In genomic region chr6:26594730-26595632, GRCh38 we compare ENCODE assay signal across 9 cellular contexts. TPM values are rescaled to one million over a fixed set of nuclear protein-coding genes. Genes with fewer than 3 reads are reported as not detected.
DNase-seq lines count a peak whose midpoint lies in the region; ATAC-seq and TF ChIP-seq lines count a peak whose summit lies in the region.
"Had no signal": no experiment of that assay in that cellular context is flagged by ENCODE, and none has a peak within 500 bp of the region (broad histone marks: within the 10 kb centered on the region; RNA-seq: fewer than 3 reads in every experiment).

No MANE protein-coding gene starts in this region.

- CTCF ChIA-PET in PC-9 (lab: Charles Lee): interaction anchor here (0.6 to 2.0 kb wide), 16 partner anchors 14 to 635 kb away, joined by 3 to 22 read pairs (median 3); a partner anchor contains a TSS
- CTCF ChIA-PET in naive thymus-derived CD4-positive, alpha-beta T cell (lab: Charles Lee): interaction anchor here (0.6 to 4.0 kb wide), 20 partner anchors 9 to 1268 kb away, joined by 3 to 27 read pairs (median 4); no protein-coding TSS in a partner anchor

- DNase-seq in stimulated activated CD4-positive, alpha-beta T cell treated with anti-CD3 and anti-CD28 coated beads, Interleukin-12 subunit alpha, Interleukin-12 subunit beta, amount 100 ng/mL, for 48 hours (ENCODE audit: low read depth in 2 of 3, low spot score in 1 of 3): peak; percentile 47 to 65 (median 63)
- no peak for DNase-seq in stimulated activated CD4-positive, alpha-beta T cell treated with anti-CD3 and anti-CD28 coated beads, Interleukin-12 subunit alpha, Interleukin-12 subunit beta, amount 100 ng/mL, for 4 hours
- DNase-seq in PC-9 (peak; percentile 47 to 60), coronary artery (ENCODE audit: low spot score) (no peak), mucosa of gallbladder (ENCODE audit: low spot score) (no peak), NAMALWA (ENCODE audit: low spot score) (no peak)
- no peak for DNase-seq in naive thymus-derived CD4-positive, alpha-beta T cell
- no peak for DNase-seq in activated CD4-positive, CD25-positive, alpha-beta regulatory T cell treated with anti-CD3 and anti-CD28 coated beads, Interleukin-2, amount 50 U/mL, for 72 hours

- TF ChIP-seq CTCF in PC-9 (conservative IDR thresholded peaks at IDR 0.05) (no peak), coronary artery (IDR thresholded peaks at IDR 0.05) (no peak)

- peaks cover 20% of the 10 kb centered on the region for H3K79me2 ChIP-seq in PC-9 (ENCODE audit: low read depth)

- H3K4me2 ChIP-seq in PC-9: peak overlapping the region; percentile 99

- ATAC-seq in naive thymus-derived CD4-positive, alpha-beta T cell: no peak

- H3K9me2 ChIP-seq in PC-9 (ENCODE audit: insufficient read depth): no peaks in the 10 kb centered on the region

- BruUV-seq in PC-9 (replicated peaks; lab: Mats Ljungman, UMichigan): no TSS peak

- POLR2A ChIA-PET in PC-9 (lab: Charles Lee; ENCODE audit: unreplicated experiment): interaction anchor here (0.6 to 1.5 kb wide), 12 partner anchors 18 to 1213 kb away, joined by 3 to 16 read pairs (median 4); a partner anchor contains a TSS
- POLR2A ChIA-PET in naive thymus-derived CD4-positive, alpha-beta T cell (lab: Charles Lee): interaction anchor here (0.6 to 3.4 kb wide), 24 partner anchors 9 to 1546 kb away, joined by 3 to 25 read pairs (median 4); partner anchors contain the start of gene HMGN4

- no peaks in the 10 kb centered on the region for H3K9me3 Mint-ChIP-seq in naive thymus-derived CD4-positive, alpha-beta T cell
- H3K9me3 Mint-ChIP-seq: memory B cell had no signal

- H3K36me3 Mint-ChIP-seq in naive thymus-derived CD4-positive, alpha-beta T cell: peaks cover 0 to 12% (median 9%) of the 10 kb centered on the region in 5 donors

- intact Hi-C loops in PC-9 (cut with micrococcal nuclease; ENCODE audit: unreplicated experiment): loop anchor here (1.0 to 5.0 kb wide), 7 partner anchors 58 to 1302 kb away; a partner anchor contains a TSS
- intact Hi-C loops in naive thymus-derived CD4-positive, alpha-beta T cell (cut with micrococcal nuclease): loop anchor here (1.0 to 10.0 kb wide), 6 partner anchors 18 to 1490 kb away; partner anchors contain the start of gene ZNF165 (in 1 of the 2)

- peak overlapping the region; percentile 79 for H2AFZ ChIP-seq in PC-9

- H3F3A ChIP-seq in PC-9 (ENCODE audit: insufficient read depth, low read depth): peaks cover 21% of the 10 kb centered on the region; the same call in 1 of the 2 replicates

- peaks cover 0 to 20% (median 10%) of the 10 kb centered on the region in 7 donors for H3K4me1 Mint-ChIP-seq in naive thymus-derived CD4-positive, alpha-beta T cell

- H3K4me3 ChIP-seq in PC-9 (peak overlapping the region; percentile 91), coronary artery (peak overlapping the region; percentile 86)
- peak overlapping the region; percentile 81 for H3K4me3 ChIP-seq in naive thymus-derived CD4-positive, alpha-beta T cell (ENCODE audit: low read length)

- peaks cover 9% of the 10 kb centered on the region; the same call in 1 of the 2 replicates for H3K36me3 ChIP-seq in PC-9 (ENCODE audit: low read depth)
- H3K36me3 ChIP-seq in naive thymus-derived CD4-positive, alpha-beta T cell (ENCODE audit: control insufficient read depth in 2 of 3, insufficient read depth in 3 of 3, low read length in 3 of 3): peaks cover 6 to 21% (median 17%) of the 10 kb centered on the region in 3 experiments

- peaks cover 9 to 43% (median 16%) of the 10 kb centered on the region in 5 donors for H3K27me3 Mint-ChIP-seq in naive thymus-derived CD4-positive, alpha-beta T cell

- H3K4me1 ChIP-seq in PC-9 (replicated peaks; ENCODE audit: insufficient read depth): 0 out of 2 replicates have a peak, but pooled peaks cover 8% of the 10 kb centered on the region
- peaks cover 17 to 22% of the 10 kb centered on the region in 2 donors for H3K4me1 ChIP-seq in naive thymus-derived CD4-positive, alpha-beta T cell (ENCODE audit: control insufficient read depth in 2 of 2, insufficient read depth in 2 of 2, low read length in 2 of 2)

- no peaks in the 10 kb centered on the region for H3K9me3 ChIP-seq in PC-9 (ENCODE audit: insufficient read depth, low read depth)
- H3K9me3 ChIP-seq in naive thymus-derived CD4-positive, alpha-beta T cell (ENCODE audit: control insufficient read depth in 2 of 3, low read length in 3 of 3): no peaks in the 10 kb centered on the region

- 0 out of 2 replicates have a peak overlapping the region, but pooled peaks have one; percentile 7 for H3K27ac ChIP-seq in PC-9
- peak overlapping the region; percentile 73 to 84 for H3K27ac ChIP-seq in coronary artery
- no peak overlapping the region for H3K27ac ChIP-seq in naive thymus-derived CD4-positive, alpha-beta T cell (ENCODE audit: low read depth, low read length)

- no peaks in the 10 kb centered on the region for H4K20me1 ChIP-seq in PC-9 (ENCODE audit: insufficient read depth)

- peak overlapping the region in 4 of 9 donors; percentile 22 to 47 (median 35) for H3K27ac Mint-ChIP-seq in naive thymus-derived CD4-positive, alpha-beta T cell
- H3K27ac Mint-ChIP-seq: memory B cell had no signal

- H3K27me3 ChIP-seq in PC-9 (ENCODE audit: insufficient read depth, low read depth): no peaks in the 10 kb centered on the region
- H3K27me3 ChIP-seq in naive thymus-derived CD4-positive, alpha-beta T cell (ENCODE audit: control insufficient read depth in 2 of 2, insufficient read depth in 2 of 2, low read length in 2 of 2): peaks cover 9 to 14% of the 10 kb centered on the region in 2 donors

- H3K4me3 Mint-ChIP-seq in naive thymus-derived CD4-positive, alpha-beta T cell: peak overlapping the region in 7 of 10 donors; percentile 3 to 57 (median 9)
- H3K4me3 Mint-ChIP-seq: memory B cell had no signal

RNA-seq across cellular contexts. Expression of gene ABT1, which starts 1.8 kb away (rescaled TPM):
- total RNA-seq in PC-9 (2021): 16.8 and 19.5 TPM in 2 replicates
- total RNA-seq in naive thymus-derived CD4-positive, alpha-beta T cell: 10 to 100 TPM; 23.3 to 37.5 (median 35.0) TPM
- 10 to 100 TPM; 39.4 to 44.8 TPM for polyA plus RNA-seq in naive thymus-derived CD4-positive, alpha-beta T cell
- total RNA-seq in mucosa of gallbladder: 11.6 TPM

RNA-seq across cellular contexts. Expression of gene HMGN4, which starts 56.8 kb away (rescaled TPM):
- total RNA-seq in PC-9 (2021): 86.9 and 90.5 TPM in 2 replicates
- total RNA-seq in naive thymus-derived CD4-positive, alpha-beta T cell: 10 to 100 TPM; 37.6 to 96.0 (median 81.7) TPM
- polyA plus RNA-seq in naive thymus-derived CD4-positive, alpha-beta T cell: 100 to 1,000 TPM; 122 to 154 TPM
- total RNA-seq in mucosa of gallbladder: 55.8 TPM

Comparison
In these comparisons a context has a peak if more than half of its experiments do, and no peak if none do; other contexts are left out.
1. DNase-seq: peak in stimulated activated CD4-positive, alpha-beta T cell treated with anti-CD3 and anti-CD28 coated beads, Interleukin-12 subunit alpha, Interleukin-12 subunit beta, amount 100 ng/mL, for 48 hours (3 of 3) and PC-9 (2 of 2); none in stimulated activated CD4-positive, alpha-beta T cell treated with anti-CD3 and anti-CD28 coated beads, Interleukin-12 subunit alpha, Interleukin-12 subunit beta, amount 100 ng/mL, for 4 hours (single experiment), coronary artery (single experiment), naive thymus-derived CD4-positive, alpha-beta T cell (0 of 9), activated CD4-positive, CD25-positive, alpha-beta regulatory T cell treated with anti-CD3 and anti-CD28 coated beads, Interleukin-2, amount 50 U/mL, for 72 hours (single experiment), mucosa of gallbladder (single experiment) and NAMALWA (single experiment).
2. Peak in every context shown above with its lines, with median percentiles within 50 percentile points of each other: H3K4me3 ChIP-seq.